30 cellular contexts compared by ENCODE assay signal in the genomic region with DNA sequence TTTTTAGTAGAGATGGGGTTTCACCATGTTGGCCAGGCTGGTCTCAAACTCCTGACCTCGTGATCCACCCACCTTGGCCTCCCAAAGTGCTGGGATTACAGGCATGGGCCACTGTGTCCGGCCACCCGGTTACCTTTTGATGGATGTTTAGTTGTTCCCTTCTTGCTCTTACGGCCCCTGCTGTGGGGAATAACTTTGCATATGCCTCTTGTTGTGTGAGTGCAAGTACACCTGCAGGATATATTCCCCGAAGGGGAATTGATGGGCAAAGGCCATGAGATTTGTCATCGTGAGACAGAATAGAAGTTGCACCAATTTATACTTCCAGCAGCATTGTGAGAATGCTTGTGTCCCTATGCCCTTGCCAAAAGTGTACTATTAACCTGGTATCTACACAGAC. TPM values are rescaled to one million over a fixed set of nuclear protein-coding genes. Genes with fewer than 3 reads are reported as not detected.
A peak's percentile ranks its signal among the peaks of the same experiment; 100 is the strongest.
DNase-seq lines count a peak whose midpoint lies in the region; FAIRE-seq and TF ChIP-seq lines count a peak whose summit lies in the region.
"Had no signal": no experiment of that assay in that cellular context is flagged by ENCODE, and none has a peak within 500 bp of the region (broad histone marks: within the 10 kb centered on the region; RNA-seq: fewer than 3 reads in every experiment).

No MANE protein-coding gene starts in this region.

- TF ChIP-seq CTCF in MM.1S (IDR thresholded peaks at IDR 0.05; ENCODE audit: low read length), result no peak
- no peak for TF ChIP-seq CTCF in sigmoid colon (IDR thresholded peaks at IDR 0.05)

- no peaks in the 10 kb centered on the region for H3K9me3 Mint-ChIP-seq in activated T-cell treated with anti-CD3 and anti-CD28 coated beads, Interleukin-2, amount 50 U/mL, for 24 hours
- H3K9me3 Mint-ChIP-seq in activated T-helper 1 cell treated with anti-CD3 and anti-CD28 coated beads, Interleukin-12 subunit alpha, Interleukin-12 subunit beta, Interleukin-2, Interleukin-4 antibody, amounts not matched to agents 30 ng/mL and 10 ng/mL and 1 ng/mL, durations not matched to agents 14 hours and 24 hours and 36 hours, result no peaks in the 10 kb centered on the region
- H3K9me3 Mint-ChIP-seq: activated CD4-positive, alpha-beta T cell treated with anti-CD3 and anti-CD28 coated beads, Interleukin-2, amount 10 ng/mL, durations not matched to agents 7 days and 5 days; activated T-helper 2 cell treated with anti-CD3 and anti-CD28 coated beads, Interferon-gamma antibody, Interleukin-2, Interleukin-4, amounts not matched to agents 10 μg/mL and 5 μg/mL and 100 μg/mL, durations not matched to agents 14 hours and 24 hours and 36 hours; dendritic cell treated with granulocyte-macrophage colony-stimulating factor and Interleukin-4, amounts not matched to agents 40 ng/mL and 50 ng/mL, for 4 days; mesothelial cell of epicardium; natural killer cell had no signal

- H2AFZ ChIP-seq in MM.1S (ENCODE audit: low read length), result no peak overlapping the region
- H2AFZ ChIP-seq: hepatocyte had no signal

- no peak for FAIRE-seq in small intestine (lab: Jason Lieb, UNC)
- FAIRE-seq: endometrium, frontal cortex, HTR-8/SVneo had no signal

- peak overlapping the region; percentile 56 for H3K27ac Mint-ChIP-seq in activated T-cell treated with anti-CD3 and anti-CD28 coated beads, Interleukin-2, amount 50 U/mL, for 24 hours
- H3K27ac Mint-ChIP-seq in activated T-helper 1 cell treated with anti-CD3 and anti-CD28 coated beads, Interleukin-12 subunit alpha, Interleukin-12 subunit beta, Interleukin-2, Interleukin-4 antibody, amounts not matched to agents 30 ng/mL and 10 ng/mL and 1 ng/mL, durations not matched to agents 14 hours and 24 hours and 36 hours, result no peak overlapping the region
- H3K27ac Mint-ChIP-seq: activated CD4-positive, alpha-beta T cell treated with anti-CD3 and anti-CD28 coated beads, Interleukin-2, amount 10 ng/mL, durations not matched to agents 7 days and 5 days; activated T-helper 2 cell treated with anti-CD3 and anti-CD28 coated beads, Interferon-gamma antibody, Interleukin-2, Interleukin-4, amounts not matched to agents 10 μg/mL and 5 μg/mL and 100 μg/mL, durations not matched to agents 14 hours and 24 hours and 36 hours; dendritic cell treated with granulocyte-macrophage colony-stimulating factor and Interleukin-4, amounts not matched to agents 40 ng/mL and 50 ng/mL, for 4 days; mesothelial cell of epicardium; natural killer cell had no signal

- peaks cover 62% of the 10 kb centered on the region for H3F3A ChIP-seq in MM.1S (ENCODE audit: insufficient read depth, low read length)

- 79 to 83% methylated on average over 6 of the region's 6 CpGs for WGBS in sigmoid colon, 2 donors
- WGBS in small intestine, 3 donors, result 52 to 75% (median 70%) methylated on average over 6 of the region's 6 CpGs

- intact Hi-C loops in sigmoid colon (cut with DNase I), result no loop called here
- intact Hi-C loops in activated T-helper 1 cell treated with anti-CD3 and anti-CD28 coated beads, Interleukin-12 subunit alpha, Interleukin-12 subunit beta, Interleukin-2, Interleukin-4 antibody, amounts not matched to agents 30 ng/mL and 10 ng/mL and 1 ng/mL, durations not matched to agents 14 hours and 24 hours and 36 hours (cut with micrococcal nuclease), result no loop called here

- no peak for TF ChIP-seq POLR2A in sigmoid colon (IDR thresholded peaks at IDR 0.05)

- no peaks in the 10 kb centered on the region for H4K20me1 ChIP-seq in MM.1S (ENCODE audit: insufficient read depth, low read length)

- H3K27me3 ChIP-seq in MM.1S (replicated peaks; ENCODE audit: insufficient read depth, low read length) (no peaks in the 10 kb centered on the region), sigmoid colon (no peaks in the 10 kb centered on the region), small intestine (ENCODE audit: control insufficient read depth in 2 of 2, insufficient read depth in 2 of 2, low read length in 2 of 2) (no peaks in the 10 kb centered on the region)
- H3K27me3 ChIP-seq in effector memory CD4-positive, alpha-beta T cell (replicated peaks; ENCODE audit: control insufficient read depth, insufficient read depth, low read length, poor library complexity, severe bottlenecking), result no peaks in the 10 kb centered on the region
- H3K27me3 ChIP-seq: esophagus squamous epithelium, hepatocyte had no signal

- no peak overlapping the region for H3K9ac ChIP-seq in MM.1S (ENCODE audit: low read length)

- no peak overlapping the region for H3K4me3 Mint-ChIP-seq in activated T-cell treated with anti-CD3 and anti-CD28 coated beads, Interleukin-2, amount 50 U/mL, for 24 hours
- no peak overlapping the region for H3K4me3 Mint-ChIP-seq in activated T-helper 1 cell treated with anti-CD3 and anti-CD28 coated beads, Interleukin-12 subunit alpha, Interleukin-12 subunit beta, Interleukin-2, Interleukin-4 antibody, amounts not matched to agents 30 ng/mL and 10 ng/mL and 1 ng/mL, durations not matched to agents 14 hours and 24 hours and 36 hours
- H3K4me3 Mint-ChIP-seq: activated CD4-positive, alpha-beta T cell treated with anti-CD3 and anti-CD28 coated beads, Interleukin-2, amount 10 ng/mL, durations not matched to agents 7 days and 5 days; dendritic cell treated with granulocyte-macrophage colony-stimulating factor and Interleukin-4, amounts not matched to agents 40 ng/mL and 50 ng/mL, for 4 days; mesothelial cell of epicardium; natural killer cell had no signal

- peaks cover 2% of the 10 kb centered on the region for H3K36me3 Mint-ChIP-seq in activated T-cell treated with anti-CD3 and anti-CD28 coated beads, Interleukin-2, amount 50 U/mL, for 24 hours (ENCODE audit: low read depth)
- no peaks in the 10 kb centered on the region for H3K36me3 Mint-ChIP-seq in activated T-helper 1 cell treated with anti-CD3 and anti-CD28 coated beads, Interleukin-12 subunit alpha, Interleukin-12 subunit beta, Interleukin-2, Interleukin-4 antibody, amounts not matched to agents 30 ng/mL and 10 ng/mL and 1 ng/mL, durations not matched to agents 14 hours and 24 hours and 36 hours (ENCODE audit: low read depth)
- H3K36me3 Mint-ChIP-seq: mesothelial cell of epicardium, natural killer cell had no signal

- H3K4me2 ChIP-seq in MM.1S (ENCODE audit: low read depth, low read length), result no peak overlapping the region
- H3K4me2 ChIP-seq: hepatocyte had no signal

- H3K4me3 ChIP-seq in MM.1S (ENCODE audit: low read length) (no peak overlapping the region), sigmoid colon (no peak overlapping the region), small intestine (ENCODE audit: low read depth in 1 of 2, low read length in 2 of 2) (no peak overlapping the region)
- H3K4me3 ChIP-seq in effector memory CD4-positive, alpha-beta T cell (ENCODE audit: insufficient read depth, low read depth, low read length, poor library complexity, severe bottlenecking), result no peak overlapping the region
- H3K4me3 ChIP-seq: esophagus squamous epithelium, hepatocyte had no signal

- H3K4me1 Mint-ChIP-seq in activated T-cell treated with anti-CD3 and anti-CD28 coated beads, Interleukin-2, amount 50 U/mL, for 24 hours (ENCODE audit: low read depth), result peaks cover 75% of the 10 kb centered on the region
- peaks cover 27% of the 10 kb centered on the region for H3K4me1 Mint-ChIP-seq in activated T-helper 1 cell treated with anti-CD3 and anti-CD28 coated beads, Interleukin-12 subunit alpha, Interleukin-12 subunit beta, Interleukin-2, Interleukin-4 antibody, amounts not matched to agents 30 ng/mL and 10 ng/mL and 1 ng/mL, durations not matched to agents 14 hours and 24 hours and 36 hours (ENCODE audit: low read depth)
- H3K4me1 Mint-ChIP-seq: natural killer cell had no signal

- peak overlapping the region; percentile 15; the same call in 1 of the 2 replicates for H3K27ac ChIP-seq in MM.1S (ENCODE audit: low read length)
- peak overlapping the region; percentile 16 for H3K27ac ChIP-seq in effector memory CD4-positive, alpha-beta T cell (ENCODE audit: insufficient read depth, low read length, poor library complexity, severe bottlenecking)
- H3K27ac ChIP-seq in sigmoid colon, result peak overlapping the region; percentile 3 to 99 (median 72)
- H3K27ac ChIP-seq in small intestine (ENCODE audit: low read depth in 1 of 2, low read length in 1 of 2), result no peak overlapping the region
- H3K27ac ChIP-seq: hepatocyte, WERI-Rb-1 had no signal

- H3K27me3 Mint-ChIP-seq in activated T-cell treated with anti-CD3 and anti-CD28 coated beads, Interleukin-2, amount 50 U/mL, for 24 hours, result no peaks in the 10 kb centered on the region
- H3K27me3 Mint-ChIP-seq in activated T-helper 1 cell treated with anti-CD3 and anti-CD28 coated beads, Interleukin-12 subunit alpha, Interleukin-12 subunit beta, Interleukin-2, Interleukin-4 antibody, amounts not matched to agents 30 ng/mL and 10 ng/mL and 1 ng/mL, durations not matched to agents 14 hours and 24 hours and 36 hours (ENCODE audit: insufficient read depth), result no peaks in the 10 kb centered on the region
- H3K27me3 Mint-ChIP-seq: activated CD4-positive, alpha-beta T cell treated with anti-CD3 and anti-CD28 coated beads, Interleukin-2, amount 10 ng/mL, durations not matched to agents 7 days and 5 days; dendritic cell treated with granulocyte-macrophage colony-stimulating factor and Interleukin-4, amounts not matched to agents 40 ng/mL and 50 ng/mL, for 4 days had no signal

- no peaks in the 10 kb centered on the region for H3K9me3 ChIP-seq in MM.1S (replicated peaks; ENCODE audit: insufficient read depth, low read length)
- no peaks in the 10 kb centered on the region for H3K9me3 ChIP-seq in effector memory CD4-positive, alpha-beta T cell (ENCODE audit: control insufficient read depth, low read length)
- no peaks in the 10 kb centered on the region for H3K9me3 ChIP-seq in sigmoid colon
- H3K9me3 ChIP-seq in small intestine (ENCODE audit: control insufficient read depth, low read depth), result no peaks in the 10 kb centered on the region
- H3K9me3 ChIP-seq: esophagus squamous epithelium had no signal

- H3K9me2 ChIP-seq in MM.1S (replicated peaks; ENCODE audit: insufficient read depth, low read length), result no peaks in the 10 kb centered on the region

- DNase-seq in activated T-cell treated with anti-CD3 and anti-CD28 coated beads, Interleukin-2, amount 50 U/mL, for 24 hours, result peak; percentile 28
- no peak for DNase-seq in activated T-cell treated with anti-CD3 and anti-CD28 coated beads, Interleukin-2, amount 50 U/mL, for 1 hour
- DNase-seq in MM.1S, result no peak
- DNase-seq in effector memory CD4-positive, alpha-beta T cell, result no peak
- DNase-seq in sigmoid colon, result no peak
- no peak for DNase-seq in small intestine
- DNase-seq in effector CD8-positive, alpha-beta T cell (lab: John Stamatoyannopoulos, UW), result no peak
- no peak for DNase-seq in activated T-helper 1 cell treated with anti-CD3 and anti-CD28 coated beads, Interleukin-12 subunit alpha, Interleukin-12 subunit beta, Interleukin-2, Interleukin-4 antibody, amounts not matched to agents 30 ng/mL and 10 ng/mL and 1 ng/mL, durations not matched to agents 14 hours and 24 hours and 36 hours (ENCODE audit: low spot score)
- DNase-seq: activated CD4-positive, alpha-beta T cell treated with anti-CD3 and anti-CD28 coated beads, Interleukin-2, amount 10 ng/mL, durations not matched to agents 7 days and 5 days; caudate nucleus; COR-L47; DMS53; esophagus squamous epithelium; GDM1; KG1; left cardiac atrium; natural killer cell; NCI-H1417 treated with DMSO at 0.1 percent for 48 hours; NCI-H345; Right ventricle myocardium superior; T-helper 9 cell; trophoblast cell; WERI-Rb-1 had no signal

- H3K36me3 ChIP-seq in MM.1S (replicated peaks; ENCODE audit: insufficient read depth, low read length), result peaks cover 10% of the 10 kb centered on the region
- peaks cover 8% of the 10 kb centered on the region for H3K36me3 ChIP-seq in effector memory CD4-positive, alpha-beta T cell (ENCODE audit: control insufficient read depth, insufficient read depth, low read length)
- no peaks in the 10 kb centered on the region for H3K36me3 ChIP-seq in sigmoid colon
- no peaks in the 10 kb centered on the region for H3K36me3 ChIP-seq in small intestine (ENCODE audit: control insufficient read depth in 2 of 2, insufficient read depth in 2 of 2, low read length in 2 of 2)
- H3K36me3 ChIP-seq: esophagus squamous epithelium, WERI-Rb-1 had no signal

- peaks cover 99% of the 10 kb centered on the region for H3K79me2 ChIP-seq in MM.1S (ENCODE audit: low read length)

- TF ChIP-seq EP300 in sigmoid colon (IDR thresholded peaks at IDR 0.05), result no peak

- H3K4me1 ChIP-seq in MM.1S (ENCODE audit: low read length), result peaks cover 85% of the 10 kb centered on the region
- peaks cover 62% of the 10 kb centered on the region for H3K4me1 ChIP-seq in effector memory CD4-positive, alpha-beta T cell (ENCODE audit: control insufficient read depth, insufficient read depth, low read length, poor library complexity, severe bottlenecking)
- peaks cover 0 to 92% (median 73%) of the 10 kb centered on the region in 4 donors for H3K4me1 ChIP-seq in sigmoid colon
- H3K4me1 ChIP-seq in small intestine (ENCODE audit: control insufficient read depth in 2 of 2, insufficient read depth in 1 of 2, low read depth in 1 of 2, low read length in 1 of 2), result peaks cover 5 to 8% of the 10 kb centered on the region in 2 donors

RNA-seq across cellular contexts. Expression of a gene that starts 8.0 kb away (rescaled TPM):
- 10 to 100 TPM; 22.9 to 40.2 (median 36.6) TPM for total RNA-seq in sigmoid colon
- 10 to 100 TPM in 1 of 3 donors, 1 to 10 TPM in 2; 3.0 to 18.4 (median 7.6) TPM for polyA plus RNA-seq in sigmoid colon
- 10 to 100 TPM; 10.7 to 21.2 (median 11.6) TPM for polyA plus RNA-seq in small intestine
- total RNA-seq in activated T-helper 1 cell treated with anti-CD3 and anti-CD28 coated beads, Interleukin-12 subunit alpha, Interleukin-12 subunit beta, Interleukin-2, Interleukin-4 antibody, amounts not matched to agents 30 ng/mL and 10 ng/mL and 1 ng/mL, durations not matched to agents 14 hours and 24 hours and 36 hours, result 4.9 and 5.0 TPM in 2 replicates

Comparison
In these comparisons a context has a peak if more than half of its experiments do, and no peak if none do; other contexts are left out.
1. H3K27ac ChIP-seq: peak in MM.1S (single experiment), effector memory CD4-positive, alpha-beta T cell (single experiment) and sigmoid colon (4 of 4); none in small intestine (0 of 2).